ENCODE assay signal across 10 cellular contexts in the genomic region with DNA sequence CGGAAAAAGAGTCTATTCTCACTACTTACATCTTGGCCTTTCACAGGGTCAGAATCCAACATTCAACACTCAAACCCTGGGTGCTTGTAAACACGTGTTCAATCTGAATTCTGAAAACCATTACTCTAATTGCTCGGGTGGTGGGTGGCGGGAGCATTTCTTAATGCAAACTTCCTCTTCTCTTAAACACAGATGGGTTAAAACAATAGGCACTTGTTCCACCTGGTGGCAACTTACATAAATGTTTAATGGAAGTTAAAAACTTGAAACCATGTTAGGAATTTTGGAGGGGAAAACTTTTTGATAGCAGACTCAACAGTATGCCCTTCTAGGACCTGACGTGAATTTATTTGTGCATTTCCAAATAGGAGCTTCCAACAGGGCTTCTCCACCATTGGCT. TPM values are rescaled to one million over a fixed set of nuclear protein-coding genes. Genes with fewer than 3 reads are reported as not detected.
DNase-seq lines count a peak whose midpoint lies in the region; ATAC-seq lines count a peak whose summit lies in the region.
"Had no signal": no experiment of that assay in that cellular context is flagged by ENCODE, and none has a peak within 500 bp of the region (broad histone marks: within the 10 kb centered on the region; RNA-seq: fewer than 3 reads in every experiment).

No MANE protein-coding gene starts in this region.

- peak; percentile 47 for DNase-seq in activated CD4-positive, alpha-beta T cell treated with anti-CD3 and anti-CD28 coated beads for 36 hours
- DNase-seq in activated CD4-positive, alpha-beta T cell treated with anti-CD3 and anti-CD28 coated beads for 1 hour: no peak
- DNase-seq in NCI-H226 (peak; percentile 17), amniotic epithelial cell (ENCODE audit: low read depth) (peak; percentile 7), renal cortical epithelial cell (ENCODE audit: low read depth) (peak; percentile 58)
- DNase-seq: cortex of kidney had no signal

- no peaks in the 10 kb centered on the region for H3K9me3 Mint-ChIP-seq in activated CD4-positive, alpha-beta T cell treated with anti-CD3 and anti-CD28 coated beads for 36 hours (ENCODE audit: low read depth)
- H3K9me3 Mint-ChIP-seq: IgD-negative memory B cell had no signal

- no peaks in the 10 kb centered on the region for H3K36me3 Mint-ChIP-seq in activated CD4-positive, alpha-beta T cell treated with anti-CD3 and anti-CD28 coated beads for 36 hours (ENCODE audit: low read depth)
- H3K36me3 Mint-ChIP-seq: IgD-negative memory B cell had no signal

- intact Hi-C loops in activated CD4-positive, alpha-beta T cell treated with anti-CD3 and anti-CD28 coated beads for 36 hours (cut with DNase I, micrococcal nuclease): loop anchor here (1.0 to 5.0 kb wide), 7 partner anchors 68 to 584 kb away; a partner anchor contains a TSS

- CTCF ChIA-PET in activated CD4-positive, alpha-beta T cell treated with anti-CD3 and anti-CD28 coated beads for 36 hours (lab: Charles Lee): interaction anchor here (0.7 to 9.6 kb wide), 31 partner anchors 9 to 527 kb away, joined by 3 to 115 read pairs (median 4); no protein-coding TSS in a partner anchor

- H3K4me1 Mint-ChIP-seq in activated CD4-positive, alpha-beta T cell treated with anti-CD3 and anti-CD28 coated beads for 36 hours: peaks cover 27% of the 10 kb centered on the region

- no peaks in the 10 kb centered on the region for H3K27me3 Mint-ChIP-seq in activated CD4-positive, alpha-beta T cell treated with anti-CD3 and anti-CD28 coated beads for 36 hours

- no peak for ATAC-seq in activated CD4-positive, alpha-beta T cell treated with anti-CD3 and anti-CD28 coated beads for 36 hours
- ATAC-seq in GM19467 (IDR thresholded peaks at IDR 0.05; ENCODE audit: unreplicated experiment): no peak
- ATAC-seq in HG02870 (IDR thresholded peaks at IDR 0.05; ENCODE audit: unreplicated experiment): no peak
- ATAC-seq in GM18867 (IDR thresholded peaks at IDR 0.05; ENCODE audit: unreplicated experiment): no peak

- H3K4me3 Mint-ChIP-seq in activated CD4-positive, alpha-beta T cell treated with anti-CD3 and anti-CD28 coated beads for 36 hours: no peak overlapping the region
- H3K4me3 Mint-ChIP-seq: IgD-negative memory B cell had no signal

- H3K27ac Mint-ChIP-seq in activated CD4-positive, alpha-beta T cell treated with anti-CD3 and anti-CD28 coated beads for 36 hours: peak overlapping the region; percentile 53
- H3K27ac Mint-ChIP-seq: IgD-negative memory B cell had no signal

- POLR2A ChIA-PET in activated CD4-positive, alpha-beta T cell treated with anti-CD3 and anti-CD28 coated beads for 36 hours (lab: Charles Lee): no interaction called here

RNA-seq across cellular contexts. Expression of a gene that starts 23.4 kb away (rescaled TPM):
- total RNA-seq in activated CD4-positive, alpha-beta T cell treated with anti-CD3 and anti-CD28 coated beads for 36 hours: not detected
- 0.10 TPM in 1 of 2 replicates, not detected in the other for total RNA-seq in renal cortical epithelial cell

RNA-seq across cellular contexts. Expression of a gene that starts 23.6 kb away (rescaled TPM):
- total RNA-seq in activated CD4-positive, alpha-beta T cell treated with anti-CD3 and anti-CD28 coated beads for 36 hours: under 1 TPM in 1 of 2 experiments, not detected in 1; 0.04 TPM
- 0.17 and 0.35 TPM in 2 replicates for total RNA-seq in renal cortical epithelial cell
